ENCODE assay signal across 18 cellular contexts in genomic region chr6:10278786-10279185, GRCh38.
A peak's percentile ranks its signal among the peaks of the same experiment; 100 is the strongest.
DNase-seq lines count a peak whose midpoint lies in the region; ATAC-seq and TF ChIP-seq lines count a peak whose summit lies in the region.
"Had no signal": no experiment of that assay in that cellular context is flagged by ENCODE, and none has a peak within 500 bp of the region (broad histone marks: within the 10 kb centered on the region; RNA-seq: fewer than 3 reads in every experiment).

No MANE protein-coding gene starts in this region.

- H3K27ac ChIP-seq in PC-3 (ENCODE audit: low read length): no peak overlapping the region
- H3K27ac ChIP-seq in prostate gland: no peak overlapping the region
- H3K27ac ChIP-seq: BLaER1, Peyer's patch had no signal

- H3K9me3 Mint-ChIP-seq in activated CD8-positive, alpha-beta memory T cell treated with anti-CD3 and anti-CD28 coated beads, Interleukin-2, amount 10 ng/mL, durations not matched to agents 7 days and 5 days (ENCODE audit: low read depth): peaks cover 3% of the 10 kb centered on the region

- H4K20me1 ChIP-seq in PC-3 (ENCODE audit: low read length): no peaks in the 10 kb centered on the region
- H4K20me1 ChIP-seq: BLaER1 had no signal

- no peak overlapping the region for H3K4me3 ChIP-seq in PC-3 (ENCODE audit: low read length)
- H3K4me3 ChIP-seq in prostate gland: no peak overlapping the region
- H3K4me3 ChIP-seq: BLaER1, Peyer's patch had no signal

- no peaks in the 10 kb centered on the region for H3K36me3 Mint-ChIP-seq in activated CD8-positive, alpha-beta memory T cell treated with anti-CD3 and anti-CD28 coated beads, Interleukin-2, amount 10 ng/mL, durations not matched to agents 7 days and 5 days
- H3K36me3 Mint-ChIP-seq: CD4-positive, alpha-beta memory T cell had no signal

- H3K27me3 ChIP-seq in PC-3 (ENCODE audit: low read length): no peaks in the 10 kb centered on the region
- no peaks in the 10 kb centered on the region for H3K27me3 ChIP-seq in prostate gland (replicated peaks; ENCODE audit: insufficient read depth)
- H3K27me3 ChIP-seq: BLaER1, Peyer's patch had no signal

- TF ChIP-seq POLR2A in prostate gland (IDR thresholded peaks at IDR 0.05): no peak

- peaks cover 10% of the 10 kb centered on the region; the same call in 1 of the 2 replicates for H3K4me1 ChIP-seq in PC-3 (ENCODE audit: insufficient read depth, low read length)
- no peaks in the 10 kb centered on the region for H3K4me1 ChIP-seq in prostate gland (replicated peaks)
- H3K4me1 ChIP-seq: BLaER1, Peyer's patch had no signal

- TF ChIP-seq CTCF in PC-3 (conservative IDR thresholded peaks at IDR 0.05; ENCODE audit: low read depth, low read length) (no peak), prostate gland (IDR thresholded peaks at IDR 0.05) (no peak)

- ATAC-seq in PC-3 (peak; percentile 35; the same call in 1 of the 2 replicates), HG02885 (IDR thresholded peaks at IDR 0.05; ENCODE audit: poor library complexity, unreplicated experiment) (no peak)
- no peak for ATAC-seq in activated CD8-positive, alpha-beta memory T cell treated with anti-CD3 and anti-CD28 coated beads, Interleukin-2, amount 10 ng/mL, durations not matched to agents 7 days and 5 days
- ATAC-seq: HCT116 had no signal

- H2AFZ ChIP-seq in PC-3 (ENCODE audit: low read length): no peak overlapping the region

- no peak overlapping the region for H3K27ac Mint-ChIP-seq in activated CD8-positive, alpha-beta memory T cell treated with anti-CD3 and anti-CD28 coated beads, Interleukin-2, amount 10 ng/mL, durations not matched to agents 7 days and 5 days
- H3K27ac Mint-ChIP-seq: CD4-positive, alpha-beta memory T cell had no signal

- H3K9ac ChIP-seq in PC-3 (ENCODE audit: low read length): no peak overlapping the region
- H3K9ac ChIP-seq: BLaER1 had no signal

- H3K79me2 ChIP-seq in PC-3 (ENCODE audit: low read length): no peaks in the 10 kb centered on the region

- POLR2A ChIA-PET in PC-3 (lab: Charles Lee; ENCODE audit: unreplicated experiment): no interaction called here

- no TSS peak for BruUV-seq in PC-3 (replicated peaks; lab: Mats Ljungman, UMichigan)

- H3K36me3 ChIP-seq in PC-3 (ENCODE audit: low read depth, low read length) (no peaks in the 10 kb centered on the region), prostate gland (no peaks in the 10 kb centered on the region)
- H3K36me3 ChIP-seq: BLaER1, Peyer's patch had no signal

- H3K4me2 ChIP-seq in PC-3 (ENCODE audit: low read length): no peak overlapping the region
- H3K4me2 ChIP-seq: BLaER1 had no signal

- DNase-seq in Ammon's horn (ENCODE audit: low spot score) (peak; percentile 61), PC-3 (no peak), globus pallidus (ENCODE audit: low spot score) (peak; percentile 60), prostate gland (ENCODE audit: low spot score) (peak; percentile 36), SW 1271 (lab: John Stamatoyannopoulos, UW) (no peak)
- DNase-seq in stimulated activated CD4-positive, alpha-beta T cell treated with anti-CD3 and anti-CD28 coated beads, Interleukin-15, amount 100 ng/mL, for 24 hours: no peak
- DNase-seq in activated CD8-positive, alpha-beta memory T cell treated with anti-CD3 and anti-CD28 coated beads, Interleukin-2, amount 10 ng/mL, durations not matched to agents 7 days and 5 days: no peak
- DNase-seq: CD4-positive, alpha-beta memory T cell; DMS53; GOT3; NCI-H1105 treated with DMSO at 0.1 percent for 48 hours; NCI-H1694; NCI-H226; NCI-H524; Peyer's patch had no signal

- H3K9me2 ChIP-seq in PC-3 (replicated peaks; ENCODE audit: low read length): no peaks in the 10 kb centered on the region

- no peak overlapping the region for H3K4me3 Mint-ChIP-seq in activated CD8-positive, alpha-beta memory T cell treated with anti-CD3 and anti-CD28 coated beads, Interleukin-2, amount 10 ng/mL, durations not matched to agents 7 days and 5 days
- H3K4me3 Mint-ChIP-seq: CD4-positive, alpha-beta memory T cell had no signal

- H3K27me3 Mint-ChIP-seq in activated CD8-positive, alpha-beta memory T cell treated with anti-CD3 and anti-CD28 coated beads, Interleukin-2, amount 10 ng/mL, durations not matched to agents 7 days and 5 days: no peaks in the 10 kb centered on the region

- H3F3A ChIP-seq in PC-3 (ENCODE audit: low read length, unreplicated experiment): no peaks in the 10 kb centered on the region

- H3K9me3 ChIP-seq in PC-3 (ENCODE audit: low read length): no peaks in the 10 kb centered on the region
- no peaks in the 10 kb centered on the region for H3K9me3 ChIP-seq in prostate gland
- H3K9me3 ChIP-seq: BLaER1, Peyer's patch had no signal

- no peaks in the 10 kb centered on the region for H3K4me1 Mint-ChIP-seq in activated CD8-positive, alpha-beta memory T cell treated with anti-CD3 and anti-CD28 coated beads, Interleukin-2, amount 10 ng/mL, durations not matched to agents 7 days and 5 days
- H3K4me1 Mint-ChIP-seq: CD4-positive, alpha-beta memory T cell had no signal

- CTCF ChIA-PET in PC-3 (lab: Charles Lee): no interaction called here
- CTCF ChIA-PET in activated CD8-positive, alpha-beta memory T cell treated with anti-CD3 and anti-CD28 coated beads, Interleukin-2, amount 10 ng/mL, durations not matched to agents 7 days and 5 days (lab: Charles Lee): no interaction called here

- intact Hi-C loops in PC-3 (cut with micrococcal nuclease) (no loop called here), prostate gland (cut with DNase I) (no loop called here)

Comparison
In these comparisons a context has a peak if more than half of its experiments do, and no peak if none do; other contexts are left out.
1. DNase-seq: peak in Ammon's horn (single experiment), globus pallidus (single experiment) and prostate gland (single experiment); none in PC-3 (single experiment), stimulated activated CD4-positive, alpha-beta T cell treated with anti-CD3 and anti-CD28 coated beads, Interleukin-15, amount 100 ng/mL, for 24 hours (single experiment), SW 1271 (0 of 2) and activated CD8-positive, alpha-beta memory T cell treated with anti-CD3 and anti-CD28 coated beads, Interleukin-2, amount 10 ng/mL, durations not matched to agents 7 days and 5 days (single experiment).